Comparison of ENCODE assay signal across 31 cellular contexts in the genomic region with DNA sequence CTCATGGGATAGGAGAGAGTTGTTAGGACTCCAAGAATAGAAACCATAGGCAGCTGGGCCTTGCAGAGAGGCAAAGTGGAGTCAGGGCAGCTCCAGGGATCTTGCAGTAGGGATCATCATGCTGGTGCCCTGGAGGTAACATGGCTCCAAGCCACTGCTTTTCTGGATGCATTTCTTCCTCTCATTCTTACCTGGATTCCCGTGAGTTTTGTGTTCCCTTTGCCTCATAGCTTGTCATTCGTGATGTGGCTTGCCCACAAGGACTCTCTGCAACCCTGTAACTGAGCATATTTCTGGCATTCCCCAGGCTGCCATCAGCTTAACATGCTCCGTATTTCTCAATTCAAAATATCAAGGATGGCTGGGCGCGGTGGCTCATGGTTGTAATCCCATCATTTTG.
"Had no signal": no experiment of that assay in that cellular context is flagged by ENCODE, and none has a peak within 500 bp of the region (broad histone marks: within the 10 kb centered on the region; RNA-seq: fewer than 3 reads in every experiment).

No MANE protein-coding gene starts in this region.

- ATAC-seq: activated CD4-positive, alpha-beta T cell treated with anti-CD3 and anti-CD28 coated beads for 36 hours; activated CD8-positive, alpha-beta memory T cell treated with anti-CD3 and anti-CD28 coated beads, Interleukin-2, amount 10 ng/mL, durations not matched to agents 7 days and 5 days; activated CD8-positive, alpha-beta T cell treated with anti-CD3 and anti-CD28 coated beads, Interleukin-2, amount 10 ng/mL, durations not matched to agents 7 days and 5 days; activated naive CD8-positive, alpha-beta T cell treated with anti-CD3 and anti-CD28 coated beads, Interleukin-2, amount 50 U/mL, for 24 hours; body of pancreas; foreskin keratinocyte; gastrocnemius medialis; heart left ventricle had no signal

- H3K9me3 ChIP-seq: adrenal gland, body of pancreas, colonic mucosa, gastrocnemius medialis had no signal

- H3K27me3 ChIP-seq: adrenal gland, body of pancreas, colonic mucosa, esophagus muscularis mucosa, foreskin keratinocyte, gastrocnemius medialis, heart left ventricle had no signal

- H3K27ac ChIP-seq: adrenal gland, body of pancreas, cardiac muscle cell, colonic mucosa, esophagus muscularis mucosa, foreskin keratinocyte, gastrocnemius medialis, heart left ventricle had no signal

- H3K36me3 ChIP-seq: adrenal gland, cardiac muscle cell, colonic mucosa, esophagus muscularis mucosa, gastrocnemius medialis, heart left ventricle had no signal

- DNase-seq: activated CD4-positive, alpha-beta memory T cell treated with anti-CD3 and anti-CD28 coated beads for 36 hours; activated CD4-positive, alpha-beta T cell treated with anti-CD3 and anti-CD28 coated beads for 36 hours; activated CD4-positive, alpha-beta T cell treated with anti-CD3 and anti-CD28 coated beads, Interleukin-2, amount 10 ng/mL, durations not matched to agents 24 days and 14 days; activated CD4-positive, CD25-positive, alpha-beta regulatory T cell; activated CD4-positive, CD25-positive, alpha-beta regulatory T cell treated with anti-CD3 and anti-CD28 coated beads, Interleukin-2, amount 50 U/mL, for 72 hours; activated CD8-positive, alpha-beta memory T cell treated with anti-CD3 and anti-CD28 coated beads, Interleukin-2, amount 10 ng/mL, durations not matched to agents 7 days and 5 days; activated CD8-positive, alpha-beta memory T cell treated with anti-CD3 and anti-CD28 coated beads, Interleukin-2, amount 50 U/mL, for 4 hours; activated CD8-positive, alpha-beta T cell treated with anti-CD3 and anti-CD28 coated beads, Interleukin-2, amount 10 ng/mL, durations not matched to agents 7 days and 5 days; activated effector memory CD4-positive, alpha-beta T cell treated with anti-CD3 and anti-CD28 coated beads, Interleukin-2, amount 50 U/mL, for 16 hours; activated naive CD4-positive, alpha-beta T cell treated with anti-CD3 and anti-CD28 coated beads for 36 hours; activated naive CD8-positive, alpha-beta T cell treated with anti-CD3 and anti-CD28 coated beads for 36 hours; activated naive CD8-positive, alpha-beta T cell treated with anti-CD3 and anti-CD28 coated beads, Interleukin-2, amount 50 U/mL, for 24 hours; activated T-cell treated with anti-CD3 and anti-CD28 coated beads, Interleukin-2, amount 50 U/mL, for 1 hour; activated T-cell treated with anti-CD3 and anti-CD28 coated beads, Interleukin-2, amount 50 U/mL, for 48 hours; adrenal gland; amygdala; aorta; body of pancreas; central memory CD4-positive, alpha-beta T cell; cerebellar nuclear complex; colonic mucosa; effector CD8-positive, alpha-beta T cell; endodermal cell; erythroblast; gastrocnemius medialis; glutamatergic neuron; heart left ventricle; T-helper 2 cell had no signal

- H3K4me3 ChIP-seq: adrenal gland, body of pancreas, cardiac muscle cell, colonic mucosa, esophagus muscularis mucosa, gastrocnemius medialis, heart left ventricle had no signal
